8 cellular contexts compared by ENCODE assay signal in genomic region chr1:25797939-25798338, GRCh38. TPM values are rescaled to one million over a fixed set of nuclear protein-coding genes. Genes with fewer than 3 reads are reported as not detected.
DNase-seq lines count a peak whose midpoint lies in the region; ATAC-seq and TF ChIP-seq lines count a peak whose summit lies in the region.

No MANE protein-coding gene starts in this region.

- peak; percentile 49 for DNase-seq in ACHN
- DNase-seq in GM23338 (ENCODE audit: low spot score) = peak; percentile 83
- DNase-seq in WTC11 (ENCODE audit: low spot score) = peak; percentile 81
- DNase-seq in hepatocyte (ENCODE audit: low spot score) = no peak

- POLR2A ChIA-PET in WTC11 (lab: Charles Lee) = interaction anchor here (0.7 to 1.0 kb wide), 2 partner anchors 18 to 186 kb away, joined by 3 to 4 read pairs; no protein-coding TSS in a partner anchor

- peaks cover 8% of the 10 kb centered on the region; the same call in 1 of the 2 replicates for H3F3A ChIP-seq in GM23338 (replicated peaks; ENCODE audit: low read depth)

- 74% methylated on average over 8 of the region's 8 CpGs for WGBS in hepatocyte (ENCODE audit: low lambda C conversion rate, missing lambda C conversion rate)

- in situ Hi-C loops in ACHN (cut with HindIII; ENCODE audit: low pct_ligation_motif_present, low pct_unique_long_range_greater_than_20kb, low sequenced_read_pairs) = no loop called here

- H3K4me1 Mint-ChIP-seq in GM23338 = peaks cover 32% of the 10 kb centered on the region
- H3K4me1 Mint-ChIP-seq in WTC11 = peaks cover 33% of the 10 kb centered on the region

- H3K27ac Mint-ChIP-seq in GM23338 = no peak overlapping the region
- no peak overlapping the region for H3K27ac Mint-ChIP-seq in WTC11

- H3K27me3 Mint-ChIP-seq in GM23338 (ENCODE audit: insufficient read depth, low read depth, poor library complexity) (peaks cover 18% of the 10 kb centered on the region), WTC11 (ENCODE audit: low read depth) (peaks cover 4% of the 10 kb centered on the region)

- no peak overlapping the region for H3K4me3 ChIP-seq in GM23338
- H3K4me3 ChIP-seq in hepatocyte = no peak overlapping the region

- H3K4me2 ChIP-seq in GM23338 (no peak overlapping the region), hepatocyte (no peak overlapping the region)

- CTCF ChIA-PET in WTC11 (lab: Charles Lee) = interaction anchor here (0.5 to 6.2 kb wide), 41 partner anchors 9 to 292 kb away, joined by 3 to 80 read pairs (median 5); partner anchors contain the start of gene MAN1C1

- H3K4me3 Mint-ChIP-seq in GM23338 (no peak overlapping the region), WTC11 (no peak overlapping the region)

- H3K4me1 ChIP-seq in GM23338 (ENCODE audit: insufficient read depth) = peaks cover 3% of the 10 kb centered on the region
- peaks cover 30% of the 10 kb centered on the region for H3K4me1 ChIP-seq in hepatocyte (ENCODE audit: insufficient read depth)

- TF ChIP-seq CTCF in GM23338 (conservative IDR thresholded peaks at IDR 0.05; ENCODE audit: low read depth in 2 of 2) (peak; percentile 64 to 89), WTC11 (IDR thresholded peaks at IDR 0.05) (no peak; the same call in none of the 2 replicates), hepatocyte (IDR thresholded peaks at IDR 0.05; ENCODE audit: poor library complexity) (peak; percentile 40)

- H3K9me2 ChIP-seq in GM23338 (ENCODE audit: insufficient read depth) (no peaks in the 10 kb centered on the region), hepatocyte (replicated peaks; ENCODE audit: insufficient read depth) (no peaks in the 10 kb centered on the region)

- no peaks in the 10 kb centered on the region for H3K36me3 ChIP-seq in GM23338 (ENCODE audit: insufficient read depth)
- no peaks in the 10 kb centered on the region for H3K36me3 ChIP-seq in hepatocyte (replicated peaks; ENCODE audit: insufficient read depth, low read depth)

- H4K20me1 ChIP-seq in GM23338 (replicated peaks; ENCODE audit: insufficient read depth) (peaks cover 3% of the 10 kb centered on the region; the same call in 1 of the 2 replicates), hepatocyte (ENCODE audit: insufficient read depth, poor library complexity, severe bottlenecking) (no peaks in the 10 kb centered on the region)

- no peaks in the 10 kb centered on the region for H3K9me3 Mint-ChIP-seq in GM23338
- H3K9me3 Mint-ChIP-seq in WTC11 = no peaks in the 10 kb centered on the region

- no peaks in the 10 kb centered on the region for H3K9me3 ChIP-seq in hepatocyte (ENCODE audit: low read depth)

- H3K27ac ChIP-seq in GM23338 (ENCODE audit: low read depth) (no peak overlapping the region), hepatocyte (no peak overlapping the region)

- H3K79me2 ChIP-seq in GM23338 (replicated peaks; ENCODE audit: insufficient read depth) (0 out of 2 replicates have a peak, but pooled peaks cover 7% of the 10 kb centered on the region), hepatocyte (peaks cover 23% of the 10 kb centered on the region)

- ATAC-seq in GM23338 (peak; percentile 72), WTC11 (peak; percentile 57), GM21528 (IDR thresholded peaks at IDR 0.05; ENCODE audit: low FRiP score, unreplicated experiment) (no peak), GM21515 (IDR thresholded peaks at IDR 0.05; ENCODE audit: unreplicated experiment) (no peak), GM18502 (IDR thresholded peaks at IDR 0.05; ENCODE audit: poor library complexity, unreplicated experiment) (no peak), HG03439 (IDR thresholded peaks at IDR 0.05; ENCODE audit: unreplicated experiment) (no peak)

- H3K27me3 ChIP-seq in GM23338 (ENCODE audit: insufficient read depth) (no peaks in the 10 kb centered on the region), hepatocyte (no peaks in the 10 kb centered on the region)

- peaks cover 6% of the 10 kb centered on the region; the same call in 1 of the 3 replicates for H3K36me3 Mint-ChIP-seq in GM23338 (ENCODE audit: low read depth)
- no peaks in the 10 kb centered on the region; the same call in 1 of the 2 replicates for H3K36me3 Mint-ChIP-seq in WTC11

- H2AFZ ChIP-seq in GM23338 = no peak overlapping the region
- H2AFZ ChIP-seq in hepatocyte = no peak overlapping the region

TF ChIP-seq in GM23338, 12 proteins besides CTCF, POLR2A, EP300 and RAD21 (continues in another document):
- no peak for TF ChIP-seq ZNF114 (CRISPR knock-in tag; IDR thresholded peaks at IDR 0.05)
- TF ChIP-seq ETS1 (IDR thresholded peaks at IDR 0.05) = no peak
- TF ChIP-seq ZNF331 (CRISPR knock-in tag; IDR thresholded peaks at IDR 0.05; ENCODE audit: low read depth) = no peak

TF ChIP-seq in WTC11, 78 proteins besides CTCF, POLR2A, EP300 and RAD21:
- no peak for TF ChIP-seq JUN (CRISPR knock-in tag; IDR thresholded peaks at IDR 0.05)
- 0 out of 2 replicates have a peak, but pooled peaks have one; percentile 71 for TF ChIP-seq ZNF121 (CRISPR knock-in tag; IDR thresholded peaks at IDR 0.05)

RNA-seq across cellular contexts. Expression of gene SELENON, which starts 2.1 kb away (rescaled TPM):
- 88.2 and 93.2 TPM in 2 replicates for total RNA-seq in GM23338 (2014; rRNA removed; shearing (Covaris generic))
- polyA plus RNA-seq in GM23338 (2016; fragmentation: Nextera tagmentation; extraction: Ambion mirVana) (17.9 and 19.9 TPM in 2 replicates), hepatocyte (37.7 and 39.5 TPM in 2 replicates)
- total RNA-seq in WTC11 (2021) (80.2 to 99.6 TPM (median 96.0 TPM) in 3 replicates), hepatocyte (18.5 and 26.7 TPM in 2 replicates)

RNA-seq across cellular contexts. Expression of gene MTFR1L, which starts 21.8 kb away (rescaled TPM):
- total RNA-seq in GM23338 (2014; rRNA removed; shearing (Covaris generic)) = 22.7 and 23.5 TPM in 2 replicates
- polyA plus RNA-seq in GM23338 (2016; fragmentation: Nextera tagmentation; extraction: Ambion mirVana) (13.4 and 14.8 TPM in 2 replicates), hepatocyte (90.7 and 103 TPM in 2 replicates)
- total RNA-seq in WTC11 (2021) (28.9 to 32.2 TPM (median 30.5 TPM) in 3 replicates), hepatocyte (59.5 and 62.6 TPM in 2 replicates)

Comparison
In these comparisons a context has a peak if more than half of its experiments do, and no peak if none do; other contexts are left out.
1. ATAC-seq: peak in GM23338 (single experiment) and WTC11 (single experiment); none in GM21528 (single experiment), GM21515 (single experiment), GM18502 (single experiment) and HG03439 (single experiment).